Comparison of ENCODE assay signal across 23 cellular contexts in the genomic region with DNA sequence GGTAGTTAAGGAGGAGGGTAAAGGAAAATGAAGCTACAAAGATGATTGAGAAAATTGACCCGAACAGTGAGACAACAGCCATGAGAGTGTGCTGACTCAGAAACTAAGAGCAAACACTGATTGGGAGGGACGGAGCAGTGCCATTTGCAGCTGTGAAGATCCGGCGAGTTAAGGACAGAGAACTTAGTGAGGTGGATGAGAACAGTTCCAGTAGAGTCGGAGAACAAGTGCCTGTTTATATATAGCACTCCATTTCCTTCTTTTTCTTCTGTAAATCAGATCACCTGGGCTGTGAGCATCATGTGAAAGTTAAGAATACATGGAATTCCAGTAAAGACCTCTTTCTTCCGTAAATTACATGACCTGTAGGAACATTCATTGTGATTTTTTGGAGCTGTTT.
"Had no signal": no experiment of that assay in that cellular context is flagged by ENCODE, and none has a peak within 500 bp of the region (broad histone marks: within the 10 kb centered on the region; RNA-seq: fewer than 3 reads in every experiment).

No MANE protein-coding gene starts in this region.

- H3K36me3 ChIP-seq: cardiac muscle cell had no signal

- H3K27me3 ChIP-seq: cardiac muscle cell had no signal

- H3K4me3 ChIP-seq: cardiac muscle cell had no signal

- DNase-seq: activated CD4-positive, alpha-beta memory T cell treated with anti-CD3 and anti-CD28 coated beads for 36 hours; activated CD4-positive, alpha-beta T cell treated with anti-CD3 and anti-CD28 coated beads, Interleukin-2, amount 10 ng/mL, durations not matched to agents 7 days and 5 days; activated CD4-positive, CD25-positive, alpha-beta regulatory T cell; activated CD8-positive, alpha-beta memory T cell treated with anti-CD3 and anti-CD28 coated beads for 24 hours; activated effector memory CD4-positive, alpha-beta T cell treated with anti-CD3 and anti-CD28 coated beads, Interleukin-2, amount 50 U/mL, for 16 hours; activated naive CD4-positive, alpha-beta T cell treated with Interleukin-2 at 50 U/mL for 16 hours; activated naive CD8-positive, alpha-beta T cell treated with anti-CD3 and anti-CD28 coated beads, Interleukin-2, amount 50 U/mL, for 24 hours; activated T-cell treated with anti-CD3 and anti-CD28 coated beads, Interleukin-2, amount 50 U/mL, for 4 hours; amniotic stem cell; MM.1S; NCI-H1105; NCI-H1436; NCI-H187 treated with DMSO at 0.1 percent for 48 hours; NCI-H2081 treated with DMSO at 0.1 percent for 48 hours; NCI-H226; NCI-H526; NCI-H82; SHP77 treated with DMSO at 0.1 percent for 48 hours; T-helper 17 cell; T-helper 9 cell had no signal

- H3K27ac ChIP-seq: cardiac muscle cell, KMS-11 had no signal

- H3K9ac ChIP-seq: KMS-11 had no signal

- ATAC-seq: activated naive CD4-positive, alpha-beta T cell treated with anti-CD3 and anti-CD28 coated beads, Interleukin-2, amount 50 U/mL, for 72 hours; activated naive CD8-positive, alpha-beta T cell treated with anti-CD3 and anti-CD28 coated beads, Interleukin-2, amount 50 U/mL, for 24 hours; activated T-cell treated with anti-CD3 and anti-CD28 coated beads, Interleukin-2, amount 50 U/mL, for 4 hours; T-helper 17 cell had no signal

- H3K4me2 ChIP-seq: KMS-11 had no signal
